2 cellular contexts compared by ENCODE assay signal in the genomic region with DNA sequence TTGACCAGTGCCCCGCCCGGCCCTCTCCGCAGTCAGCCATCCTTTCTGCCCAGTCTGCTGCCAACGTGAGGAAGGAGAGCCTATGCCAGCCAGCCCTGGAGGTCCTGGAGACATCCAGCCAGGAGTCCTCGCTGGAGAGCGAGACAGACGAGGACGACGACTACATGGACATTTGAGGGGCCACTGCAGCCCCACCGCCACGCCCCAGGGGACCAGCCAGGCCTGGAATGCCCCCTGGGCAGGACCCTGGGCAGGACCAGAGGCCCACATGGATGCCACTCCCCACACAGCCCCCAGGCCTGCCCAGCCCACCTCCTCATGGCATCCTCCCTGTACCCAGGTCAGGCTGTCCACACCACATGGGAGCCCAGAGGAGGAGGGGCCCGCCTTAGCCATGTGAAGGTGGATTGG.
TF ChIP-seq lines count a peak whose summit lies in the region.

No MANE protein-coding gene starts in this region.

TF ChIP-seq in HepG2, 621 proteins besides CTCF, POLR2A, EP300 and RAD21:
- TF ChIP-seq PTBP1 (IDR thresholded peaks at IDR 0.05; ENCODE audit: low read depth, low read length, poor library complexity, severe bottlenecking) (no peak), AGO2 (optimal IDR thresholded peaks at IDR 0.05; ENCODE audit: low read depth, low read length) (peak; percentile 27), IRX3 (CRISPR knock-in tag; IDR thresholded peaks at IDR 0.05; ENCODE audit: borderline replicate concordance, low read depth) (no peak), HNRNPL (IDR thresholded peaks at IDR 0.05; ENCODE audit: low read depth, low read length) (0 out of 2 replicates have a peak, but pooled peaks have one; percentile 26), FOXA1 (IDR thresholded peaks at IDR 0.05) (no peak), FOXA1 (CRISPR knock-in tag; IDR thresholded peaks at IDR 0.05) (no peak), ISL2 (CRISPR knock-in tag; IDR thresholded peaks at IDR 0.05) (no peak), ZNF335 (CRISPR knock-in tag; IDR thresholded peaks at IDR 0.05) (no peak)
- TF ChIP-seq, protein P1, sequence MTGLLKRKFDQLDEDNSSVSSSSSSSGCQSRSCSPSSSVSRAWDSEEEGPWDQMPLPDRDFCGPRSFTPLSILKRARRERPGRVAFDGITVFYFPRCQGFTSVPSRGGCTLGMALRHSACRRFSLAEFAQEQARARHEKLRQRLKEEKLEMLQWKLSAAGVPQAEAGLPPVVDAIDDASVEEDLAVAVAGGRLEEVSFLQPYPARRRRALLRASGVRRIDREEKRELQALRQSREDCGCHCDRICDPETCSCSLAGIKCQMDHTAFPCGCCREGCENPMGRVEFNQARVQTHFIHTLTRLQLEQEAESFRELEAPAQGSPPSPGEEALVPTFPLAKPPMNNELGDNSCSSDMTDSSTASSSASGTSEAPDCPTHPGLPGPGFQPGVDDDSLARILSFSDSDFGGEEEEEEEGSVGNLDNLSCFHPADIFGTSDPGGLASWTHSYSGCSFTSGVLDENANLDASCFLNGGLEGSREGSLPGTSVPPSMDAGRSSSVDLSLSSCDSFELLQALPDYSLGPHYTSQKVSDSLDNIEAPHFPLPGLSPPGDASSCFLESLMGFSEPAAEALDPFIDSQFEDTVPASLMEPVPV (CRISPR knock-in tag; IDR thresholded peaks at IDR 0.05) = no peak
- TF ChIP-seq, protein P2, sequence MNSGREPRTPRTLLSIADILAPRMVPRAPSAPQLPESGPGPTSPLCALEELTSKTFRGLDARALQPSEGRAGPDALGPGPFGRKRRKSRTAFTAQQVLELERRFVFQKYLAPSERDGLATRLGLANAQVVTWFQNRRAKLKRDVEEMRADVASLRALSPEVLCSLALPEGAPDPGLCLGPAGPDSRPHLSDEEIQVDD (CRISPR knock-in tag; IDR thresholded peaks at IDR 0.05; ENCODE audit: borderline replicate concordance) = no peak
TF ChIP-seq in HepG2: peak in this region for 2.

TF ChIP-seq in endothelial cell of umbilical vein, 7 proteins besides CTCF, POLR2A, EP300 and RAD21:
- no peak for TF ChIP-seq FOS (IDR thresholded peaks at IDR 0.05; ENCODE audit: borderline replicate concordance, insufficient read depth, low read length)
- TF ChIP-seq, protein P3, sequence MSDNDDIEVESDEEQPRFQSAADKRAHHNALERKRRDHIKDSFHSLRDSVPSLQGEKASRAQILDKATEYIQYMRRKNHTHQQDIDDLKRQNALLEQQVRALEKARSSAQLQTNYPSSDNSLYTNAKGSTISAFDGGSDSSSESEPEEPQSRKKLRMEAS (IDR thresholded peaks at IDR 0.05; ENCODE audit: insufficient read depth, insufficient read length) = no peak
- TF ChIP-seq EZH2 (IDR thresholded peaks at IDR 0.05; ENCODE audit: borderline replicate concordance, low read depth, low read length, severe bottlenecking) = no peak
- TF ChIP-seq JUN (IDR thresholded peaks at IDR 0.05; ENCODE audit: borderline replicate concordance, insufficient read depth, insufficient read length, low read depth) = no peak
- no peak for TF ChIP-seq POLR2AphosphoS5 (IDR thresholded peaks at IDR 0.05; ENCODE audit: insufficient read depth, low read depth, low read length)
- no peak for TF ChIP-seq GATA2 (IDR thresholded peaks at IDR 0.05; ENCODE audit: insufficient read depth, insufficient read length, low read depth, low read length)
- TF ChIP-seq MYC (IDR thresholded peaks at IDR 0.05; ENCODE audit: low read depth, low read length) = no peak
